Comparison of ENCODE assay signal across 8 cellular contexts in the genomic region with DNA sequence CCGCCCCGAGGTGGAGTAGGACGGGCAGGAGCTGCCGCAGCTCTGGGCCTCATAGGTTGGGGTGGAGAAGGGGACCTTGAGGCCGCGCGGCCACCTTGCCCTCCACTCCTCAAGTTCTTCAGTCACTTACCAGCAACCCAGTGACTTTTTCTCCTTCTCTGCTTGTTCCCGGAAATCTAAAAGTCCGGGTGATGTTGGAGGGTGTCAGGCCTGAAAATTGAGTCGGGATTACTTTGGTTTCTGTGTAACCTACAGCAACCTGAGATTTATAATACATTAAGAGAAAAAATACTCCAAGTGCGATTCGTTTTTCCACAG. TPM values are rescaled to one million over a fixed set of nuclear protein-coding genes. Genes with fewer than 3 reads are reported as not detected.
DNase-seq lines count a peak whose midpoint lies in the region; ATAC-seq, FAIRE-seq and TF ChIP-seq lines count a peak whose summit lies in the region.

No MANE protein-coding gene starts in this region.

- DNase-seq in activated B cell treated with CpG ODN at 0.5 μM for 24 hours (no peak), glutamatergic neuron (no peak), skeletal muscle cell (ENCODE audit: low read depth) (no peak), GM13977 (ENCODE audit: low spot score) (no peak), NOMO-1 (lab: John Stamatoyannopoulos, UW; ENCODE audit: unreplicated experiment in 2 of 2) (no peak), HTR-8/SVneo (ENCODE audit: insufficient read length, low spot score) (no peak)
- no peak for DNase-seq in effector CD8-positive, alpha-beta T cell (lab: John Stamatoyannopoulos, UW)

- H3K27ac Mint-ChIP-seq in activated B cell treated with CpG ODN at 0.5 μM for 24 hours (peak overlapping the region; percentile 94), glutamatergic neuron (ENCODE audit: unreplicated experiment) (peak overlapping the region; percentile 95)

- peak overlapping the region; percentile 82 for H3K4me3 ChIP-seq in skeletal muscle cell (ENCODE audit: low read depth, low read length)

- H3K4me1 Mint-ChIP-seq in activated B cell treated with CpG ODN at 0.5 μM for 24 hours = peaks cover 51% of the 10 kb centered on the region
- peaks cover 11% of the 10 kb centered on the region for H3K4me1 Mint-ChIP-seq in glutamatergic neuron (ENCODE audit: low read depth, unreplicated experiment)

- intact Hi-C loops in activated B cell treated with CpG ODN at 0.5 μM for 24 hours (cut with micrococcal nuclease) = loop anchor here (1.0 to 5.0 kb wide), 10 partner anchors 45 to 1031 kb away; partner anchors contain the start of genes DSE, GOPC, KPNA5 and NT5DC1

- CTCF ChIA-PET in activated B cell treated with CpG ODN at 0.5 μM for 24 hours (lab: Charles Lee) = interaction anchor here (1.2 to 3.1 kb wide), 7 partner anchors 9 to 355 kb away, joined by 3 to 17 read pairs (median 4); partner anchors contain the start of gene TSPYL1

- H3K9me3 Mint-ChIP-seq in activated B cell treated with CpG ODN at 0.5 μM for 24 hours (no peaks in the 10 kb centered on the region), glutamatergic neuron (ENCODE audit: unreplicated experiment) (peaks cover 2% of the 10 kb centered on the region)

- H3K4me3 Mint-ChIP-seq in activated B cell treated with CpG ODN at 0.5 μM for 24 hours = peak overlapping the region; percentile 95
- peak overlapping the region; percentile 92 for H3K4me3 Mint-ChIP-seq in glutamatergic neuron (ENCODE audit: unreplicated experiment)

- no peak for FAIRE-seq in HTR-8/SVneo (lab: Jason Lieb, UNC)

- no peaks in the 10 kb centered on the region for H3K27me3 Mint-ChIP-seq in activated B cell treated with CpG ODN at 0.5 μM for 24 hours
- H3K27me3 Mint-ChIP-seq in glutamatergic neuron (ENCODE audit: unreplicated experiment) = peaks cover 3% of the 10 kb centered on the region

- TF ChIP-seq CTCF in activated B cell treated with CpG ODN at 0.5 μM for 24 hours (IDR thresholded peaks at IDR 0.05) = no peak
- no peak for TF ChIP-seq CTCF in glutamatergic neuron (IDR thresholded peaks at IDR 0.05; ENCODE audit: partially characterized antibody, unreplicated experiment)
- TF ChIP-seq CTCF in GM13977 (IDR thresholded peaks at IDR 0.05; ENCODE audit: extremely low read depth, insufficient read depth, missing control alignments) = no peak

- H3K36me3 Mint-ChIP-seq in activated B cell treated with CpG ODN at 0.5 μM for 24 hours (ENCODE audit: low read depth) (peaks cover 37% of the 10 kb centered on the region), glutamatergic neuron (ENCODE audit: unreplicated experiment) (no peaks in the 10 kb centered on the region)

- POLR2A ChIA-PET in activated B cell treated with CpG ODN at 0.5 μM for 24 hours (lab: Charles Lee) = interaction anchor here (0.6 to 3.8 kb wide), 15 partner anchors 9 to 471 kb away, joined by 3 to 50 read pairs (median 6); partner anchors contain the start of genes CALHM6, KPNA5, NT5DC1 and RSPH4A

- in situ Hi-C loops in GM13977 (cut with MboI; ENCODE audit: low pct_unique_long_range_greater_than_20kb, low sequenced_read_pairs, unreplicated experiment) = no loop called here

- peak; percentile 39 for ATAC-seq in GM19395 (IDR thresholded peaks at IDR 0.05; ENCODE audit: unreplicated experiment)
- ATAC-seq in activated B cell treated with CpG ODN at 0.5 μM for 24 hours (ENCODE audit: low read depth) = no peak

RNA-seq across cellular contexts. Expression of gene RWDD1, which starts 0.3 kb away (rescaled TPM):
- total RNA-seq in activated B cell treated with CpG ODN at 0.5 μM for 24 hours (30.9 and 33.8 TPM in 2 replicates), glutamatergic neuron (ENCODE audit: unreplicated experiment) (47.4 TPM)

RNA-seq across cellular contexts. Expression of gene CALHM4, which starts 18.1 kb away (rescaled TPM):
- total RNA-seq in activated B cell treated with CpG ODN at 0.5 μM for 24 hours (not detected in 2 replicates), glutamatergic neuron (ENCODE audit: unreplicated experiment) (not detected)

RNA-seq across cellular contexts. Expression of gene TRAPPC3L, which starts 26.2 kb away (rescaled TPM):
- total RNA-seq in activated B cell treated with CpG ODN at 0.5 μM for 24 hours (not detected in 2 replicates), glutamatergic neuron (ENCODE audit: unreplicated experiment) (not detected)

RNA-seq across cellular contexts. Expression of gene RSPH4A, which starts 44.6 kb away (rescaled TPM):
- total RNA-seq in activated B cell treated with CpG ODN at 0.5 μM for 24 hours (0.39 and 0.40 TPM in 2 replicates), glutamatergic neuron (ENCODE audit: unreplicated experiment) (0.98 TPM)
